Comparison of ENCODE assay signal across 8 cellular contexts in the genomic region with DNA sequence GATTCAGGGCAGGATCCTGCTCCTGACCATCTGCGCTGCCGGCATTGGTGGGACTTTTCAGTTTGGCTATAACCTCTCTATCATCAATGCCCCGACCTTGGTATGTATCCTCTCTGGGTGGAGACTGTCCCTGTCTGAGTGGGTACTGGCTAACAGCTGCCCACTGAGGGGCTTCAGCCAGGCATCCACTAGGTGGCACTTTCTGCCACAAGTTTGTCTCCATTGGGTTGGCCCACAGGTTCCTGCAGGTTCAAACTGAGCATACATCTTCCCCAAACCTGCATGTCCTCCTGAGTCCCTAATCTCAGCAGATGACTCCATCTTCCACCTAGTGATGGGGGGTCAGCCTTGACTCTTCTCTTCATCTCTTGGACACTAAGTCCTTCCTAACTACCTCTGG. TPM values are rescaled to one million over a fixed set of nuclear protein-coding genes. Genes with fewer than 3 reads are reported as not detected.
DNase-seq lines count a peak whose midpoint lies in the region; ATAC-seq and TF ChIP-seq lines count a peak whose summit lies in the region.

No MANE protein-coding gene starts in this region.

- peaks cover 0 to 24% (median 12%) of the 10 kb centered on the region in 12 donors for H3K4me1 ChIP-seq in heart left ventricle
- H3K4me1 ChIP-seq in fibroblast of lung (ENCODE audit: control insufficient read depth, extremely low read depth, insufficient read depth, low read length), result peaks cover 6% of the 10 kb centered on the region

- TF ChIP-seq POLR2A in heart left ventricle (IDR thresholded peaks at IDR 0.05), result no peak

- H3K9me3 ChIP-seq in heart left ventricle, result no peaks in the 10 kb centered on the region
- H3K9me3 ChIP-seq in fibroblast of lung (ENCODE audit: control insufficient read depth, insufficient read depth, low read depth, low read length), result no peaks in the 10 kb centered on the region

- no peak overlapping the region for H3K9ac ChIP-seq in fibroblast of lung (ENCODE audit: insufficient read depth, low read length)

- intact Hi-C loops in heart left ventricle (cut with DNase I), result loop anchor here in 2 of 10 donors (10.0 kb wide), 2 partner anchors 73 to 93 kb away; no protein-coding TSS in a partner anchor
- intact Hi-C loops in Right ventricle myocardium superior (cut with DNase I), result no loop called here

- H2AFZ ChIP-seq in fibroblast of lung (ENCODE audit: low read length), result no peak overlapping the region

- H3K27ac ChIP-seq in heart left ventricle, result no peak overlapping the region
- no peak overlapping the region for H3K27ac ChIP-seq in fibroblast of lung (ENCODE audit: insufficient read depth, low read length)

- DNase-seq in heart left ventricle (no peak), Right ventricle myocardium superior (no peak), LoVo (ENCODE audit: low spot score) (peak; percentile 24), fibroblast of lung (ENCODE audit: low read depth in 2 of 2) (peak; percentile 36 to 51)
- peak; percentile 13 for DNase-seq in stimulated activated naive CD4-positive, alpha-beta T cell treated with Interleukin-2 at 50 U/mL for 16 hours (lab: John Stamatoyannopoulos, UW)

- WGBS in heart left ventricle, 4 donors, result 72 to 87% (median 78%) methylated on average over 3 of the region's 3 CpGs

- TF ChIP-seq CTCF in heart left ventricle (IDR thresholded peaks at IDR 0.05), result peak in 10 of 12 donors; percentile 13 to 56 (median 48)
- TF ChIP-seq CTCF in fibroblast of lung (conservative IDR thresholded peaks at IDR 0.05 in 1 of 2, IDR thresholded peaks at IDR 0.05 in 1 of 2; ENCODE audit: low read depth in 1 of 2, low read length in 2 of 2), result peak; percentile 50 to 69

- H3K4me3 ChIP-seq in heart left ventricle, result no peak overlapping the region
- H3K4me3 ChIP-seq in fibroblast of lung (replicated peaks in 1 of 4; ENCODE audit: control extremely low read depth in 1 of 4, insufficient read depth in 1 of 4, low read depth in 3 of 4, low read length in 4 of 4), result no peak overlapping the region

- no peaks in the 10 kb centered on the region for H3K27me3 ChIP-seq in heart left ventricle
- no peaks in the 10 kb centered on the region for H3K27me3 ChIP-seq in fibroblast of lung (ENCODE audit: control insufficient read depth, insufficient read depth, low read length)

- no peaks in the 10 kb centered on the region for H3K79me2 ChIP-seq in fibroblast of lung (ENCODE audit: control insufficient read depth, insufficient read depth, low read length)

- ATAC-seq in heart left ventricle (no peak), Right ventricle myocardium superior (ENCODE audit: poor library complexity) (no peak), SK-N-SH treated with all-trans-retinoic acid at 6 μM for 48 hours (peak; percentile 40), GM21529 (IDR thresholded peaks at IDR 0.05; ENCODE audit: unreplicated experiment) (no peak), GM19328 (IDR thresholded peaks at IDR 0.05; ENCODE audit: unreplicated experiment) (no peak)

- H3K4me2 ChIP-seq in fibroblast of lung (ENCODE audit: extremely low read depth, insufficient read depth, low read length), result no peak overlapping the region

- H3K36me3 ChIP-seq in heart left ventricle (peaks cover 0 to 15% (median 10%) of the 10 kb centered on the region in 9 donors), fibroblast of lung (ENCODE audit: control insufficient read depth, insufficient read depth, low read length) (no peaks in the 10 kb centered on the region)

- no peaks in the 10 kb centered on the region for H4K20me1 ChIP-seq in fibroblast of lung (ENCODE audit: control insufficient read depth, extremely low read depth, insufficient read depth, low read length)

TF ChIP-seq in SK-N-SH treated with all-trans-retinoic acid at 6 μM for 48 hours, 23 proteins besides CTCF, POLR2A, EP300 and RAD21:
- TF ChIP-seq ZNF70 (CRISPR knock-in tag; IDR thresholded peaks at IDR 0.05) (no peak), ZFP30 (CRISPR knock-in tag; IDR thresholded peaks at IDR 0.05) (no peak), ZNF565 (CRISPR knock-in tag; conservative IDR thresholded peaks at IDR 0.05; ENCODE audit: low read depth) (no peak), ESRRG (CRISPR knock-in tag; IDR thresholded peaks at IDR 0.05) (no peak), ZFP3 (CRISPR knock-in tag; IDR thresholded peaks at IDR 0.05) (no peak), ZNF8 (CRISPR knock-in tag; IDR thresholded peaks at IDR 0.05) (no peak)
TF ChIP-seq in SK-N-SH treated with all-trans-retinoic acid at 6 μM for 48 hours: peak in this region for 0.

RNA-seq across cellular contexts. Expression of gene SLC2A11, which starts 4.4 kb away (rescaled TPM):
- total RNA-seq in heart left ventricle (10 to 100 TPM; 13.0 to 31.2 (median 18.7) TPM), Right ventricle myocardium superior (19.8 TPM), fibroblast of lung (8.7 and 14.9 TPM in 2 replicates)
- polyA plus RNA-seq in heart left ventricle (10 to 100 TPM in 1 of 2 donors, 1 to 10 TPM in 1; 8.7 to 30.4 TPM), fibroblast of lung (3.9 and 5.8 TPM in 2 replicates)
- polyA plus RNA-seq in fibroblast of lung (2012), result 6.0 and 7.9 TPM in 2 replicates
- polyA minus RNA-seq in fibroblast of lung (ENCODE audit: low replicate concordance), result 10.3 and 15.9 TPM in 2 replicates

RNA-seq across cellular contexts. Expression of gene DERL3, which starts 23.3 kb away (rescaled TPM):
- total RNA-seq in heart left ventricle, result 1 to 10 TPM in 7 of 9 donors, under 1 TPM in 2; 0.24 to 2.8 (median 1.7) TPM
- polyA plus RNA-seq in heart left ventricle, result 10 to 100 TPM in 1 of 2 donors, 1 to 10 TPM in 1; 1.4 to 12.7 TPM
- 2.8 TPM for total RNA-seq in Right ventricle myocardium superior
- total RNA-seq in fibroblast of lung, result under 0.01 and 0.50 TPM in 2 replicates
- 0.42 and 0.55 TPM in 2 replicates for polyA plus RNA-seq in fibroblast of lung
- 0.55 and 0.71 TPM in 2 replicates for polyA plus RNA-seq in fibroblast of lung (2012)
- 0.96 TPM in 1 of 2 replicates, not detected in the other for polyA minus RNA-seq in fibroblast of lung (ENCODE audit: low replicate concordance)

RNA-seq across cellular contexts. Expression of gene MIF, which starts 32.1 kb away (rescaled TPM):
- total RNA-seq in heart left ventricle (100 to 1,000 TPM; 192 to 383 (median 229) TPM), Right ventricle myocardium superior (227 TPM), fibroblast of lung (168 and 283 TPM in 2 replicates)
- polyA plus RNA-seq in heart left ventricle (100 to 1,000 TPM; 339 to 503 TPM), fibroblast of lung (75.0 and 97.3 TPM in 2 replicates)
- 687 and 812 TPM in 2 replicates for polyA plus RNA-seq in fibroblast of lung (2012)
- polyA minus RNA-seq in fibroblast of lung (ENCODE audit: low replicate concordance), result 24.5 and 46.1 TPM in 2 replicates

Comparison
In these comparisons a context has a peak if more than half of its experiments do, and no peak if none do; other contexts are left out.
1. DNase-seq: peak in LoVo (single experiment), fibroblast of lung (2 of 2) and stimulated activated naive CD4-positive, alpha-beta T cell treated with Interleukin-2 at 50 U/mL for 16 hours (single experiment); none in heart left ventricle (0 of 5) and Right ventricle myocardium superior (single experiment).